Comparison of ENCODE assay signal across 8 cellular contexts in the genomic region with DNA sequence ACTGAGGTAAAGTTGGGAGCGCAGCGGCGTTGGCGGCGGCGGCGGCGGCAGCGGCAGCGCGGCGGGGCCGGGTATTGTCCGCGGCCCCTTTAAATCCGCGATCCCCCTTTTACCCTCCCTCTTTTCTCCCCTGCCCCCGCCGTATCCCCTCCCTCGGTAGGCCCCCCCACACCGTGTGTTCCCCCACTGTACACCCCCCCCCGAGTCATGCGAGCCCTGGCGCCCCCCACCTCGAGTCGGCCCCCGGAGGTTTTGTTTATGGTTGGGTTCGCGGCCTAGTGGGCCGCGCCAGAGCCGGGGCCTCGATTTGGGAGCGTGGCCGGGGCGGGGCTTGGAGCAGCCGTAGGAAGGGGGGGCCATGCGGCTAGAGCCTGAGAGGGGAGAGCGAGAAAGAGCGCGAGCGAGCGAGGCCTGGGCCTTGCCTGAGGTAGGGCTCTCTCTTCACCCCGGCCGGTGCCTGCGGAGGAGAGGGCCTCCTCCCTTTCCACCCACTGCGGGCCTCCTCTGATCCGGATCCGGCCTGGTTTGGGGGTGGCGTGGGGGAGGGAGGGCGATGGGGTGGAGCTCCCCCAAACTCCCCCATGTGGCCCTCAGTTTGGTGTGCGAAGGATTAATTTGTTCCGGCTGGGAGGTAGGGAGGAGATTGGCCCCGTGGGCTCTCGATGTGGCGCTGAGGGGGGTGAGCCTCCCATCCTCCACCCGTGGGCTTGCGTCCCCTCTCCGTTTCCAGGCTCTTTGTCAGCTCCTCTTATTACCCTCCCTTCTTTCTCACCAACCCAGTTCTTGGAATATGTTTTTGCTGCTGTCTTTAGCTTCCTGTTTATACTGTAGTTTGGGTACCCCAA. TPM values are rescaled to one million over a fixed set of nuclear protein-coding genes. Genes with fewer than 3 reads are reported as not detected.
DNase-seq lines count a peak whose midpoint lies in the region; ATAC-seq and TF ChIP-seq lines count a peak whose summit lies in the region.

No MANE protein-coding gene starts in this region.

- H3K36me3 ChIP-seq in A673 (ENCODE audit: insufficient read depth, low read length, poor library complexity, severe bottlenecking) (peaks cover 40% of the 10 kb centered on the region), adipocyte (ENCODE audit: control insufficient read depth, insufficient read depth, low read length, severe bottlenecking) (peaks cover 34% of the 10 kb centered on the region), vagina (peaks cover 0 to 30% of the 10 kb centered on the region in 2 donors)

- H3K27me3 ChIP-seq in A673 (replicated peaks; ENCODE audit: insufficient read depth, low read depth, low read length, poor library complexity): no peaks in the 10 kb centered on the region
- no peaks in the 10 kb centered on the region for H3K27me3 ChIP-seq in adipocyte (replicated peaks; ENCODE audit: control insufficient read depth, insufficient read depth, low read length)
- no peaks in the 10 kb centered on the region for H3K27me3 ChIP-seq in right cardiac atrium (ENCODE audit: control insufficient read depth, insufficient read depth)
- no peaks in the 10 kb centered on the region for H3K27me3 ChIP-seq in vagina

- DNase-seq in A673 (ENCODE audit: low spot score) (peak; percentile 69), T follicular helper cell (ENCODE audit: low read depth) (peak; percentile 70), adipocyte (ENCODE audit: low read depth) (peak; percentile 80), right cardiac atrium (peak; percentile 68 to 87 (median 85)), retina (peak; percentile 56), vagina (ENCODE audit: extremely low spot score in 2 of 2) (peak in 1 of 2 donors; percentile 91)

- BruUV-seq in A673 (replicated peaks; lab: Mats Ljungman, UMichigan): no TSS peak

- TF ChIP-seq POLR2A in vagina (IDR thresholded peaks at IDR 0.05): peak in 1 of 2 donors; percentile 74

- POLR2A ChIA-PET in A673 (lab: Charles Lee; ENCODE audit: low non-redundant PET): interaction anchor here (0.9 kb wide), 1 partner anchor 231 kb away, joined by 11 read pairs; no protein-coding TSS in a partner anchor

- no peaks in the 10 kb centered on the region for H3K9me3 ChIP-seq in A673 (ENCODE audit: low read depth, low read length, poor library complexity, severe bottlenecking)
- H3K9me3 ChIP-seq in adipocyte (ENCODE audit: control insufficient read depth, low read length): no peaks in the 10 kb centered on the region
- no peaks in the 10 kb centered on the region for H3K9me3 ChIP-seq in right cardiac atrium (ENCODE audit: control insufficient read depth, low read length)
- H3K9me3 ChIP-seq in vagina: no peaks in the 10 kb centered on the region

- no peak for TF ChIP-seq CTCF in A673 (conservative IDR thresholded peaks at IDR 0.05; ENCODE audit: low read depth, low read length)
- TF ChIP-seq CTCF in vagina (IDR thresholded peaks at IDR 0.05): no peak

- peak overlapping the region; percentile 71 for H3K4me3 ChIP-seq in A673 (ENCODE audit: low read depth, low read length, poor library complexity, severe bottlenecking)
- peak overlapping the region; percentile 94 for H3K4me3 ChIP-seq in adipocyte (ENCODE audit: low read length)
- H3K4me3 ChIP-seq in right cardiac atrium (ENCODE audit: low read length): peak overlapping the region; percentile 96
- H3K4me3 ChIP-seq in vagina: peak overlapping the region; percentile 67 to 95

- H3K4me1 ChIP-seq in A673 (ENCODE audit: insufficient read depth, low read length, poor library complexity, severe bottlenecking): peaks cover 23% of the 10 kb centered on the region
- peaks cover 45% of the 10 kb centered on the region for H3K4me1 ChIP-seq in adipocyte (ENCODE audit: control insufficient read depth, insufficient read depth, low read length)
- no peaks in the 10 kb centered on the region for H3K4me1 ChIP-seq in right cardiac atrium (ENCODE audit: control insufficient read depth, insufficient read depth, low read length)
- H3K4me1 ChIP-seq in vagina: peaks cover 65% of the 10 kb centered on the region

- H3K9ac ChIP-seq in adipocyte (ENCODE audit: low read length): peak overlapping the region; percentile 95

- under 1% methylated on average over 56 of the region's 59 CpGs for WGBS in right cardiac atrium

- intact Hi-C loops in A673 (cut with micrococcal nuclease; ENCODE audit: unreplicated experiment) (no loop called here), right cardiac atrium (cut with DNase I) (loop anchor here in 1 of 4 donors (10.0 kb wide), 1 partner anchor 104 kb away; a partner anchor contains a TSS), vagina (cut with DNase I) (loop anchor here (2.0 kb wide), 1 partner anchor 38 kb away; no protein-coding TSS in a partner anchor)

- CTCF ChIA-PET in A673 (lab: Charles Lee): interaction anchor here (0.6 kb wide), 1 partner anchor 657 kb away, joined by 3 read pairs; no protein-coding TSS in a partner anchor

- ATAC-seq in GM18498 (IDR thresholded peaks at IDR 0.05; ENCODE audit: unreplicated experiment): peak; percentile 21
- peak; percentile 24 for ATAC-seq in HG03432 (IDR thresholded peaks at IDR 0.05; ENCODE audit: unreplicated experiment)
- peak; percentile 61 to 65 for ATAC-seq in right cardiac atrium

- peak overlapping the region; percentile 96 for H3K27ac ChIP-seq in A673 (ENCODE audit: low read depth, low read length, poor library complexity, severe bottlenecking)
- H3K27ac ChIP-seq in right cardiac atrium (ENCODE audit: low read length): peak overlapping the region; percentile 98
- peak overlapping the region; percentile 100 for H3K27ac ChIP-seq in vagina

RNA-seq across cellular contexts. Expression of a gene that starts 0.4 kb away (rescaled TPM):
- total RNA-seq in A673 (2021) (249 and 269 TPM in 2 replicates), right cardiac atrium (100 to 1,000 TPM; 103 to 112 (median 107) TPM), vagina (75.9 TPM)
- polyA plus RNA-seq in right cardiac atrium: 67.6 TPM

RNA-seq across cellular contexts. Expression of a gene that starts 15.1 kb away (rescaled TPM):
- not detected in 2 replicates for total RNA-seq in A673 (2021)
- not detected for total RNA-seq in right cardiac atrium
- polyA plus RNA-seq in right cardiac atrium: not detected
- not detected for total RNA-seq in vagina

RNA-seq across cellular contexts. Expression of a gene that starts 29.3 kb away (rescaled TPM):
- 661 and 746 TPM in 2 replicates for total RNA-seq in A673 (2021)
- 100 to 1,000 TPM; 202 to 594 (median 262) TPM for total RNA-seq in right cardiac atrium
- 391 TPM for polyA plus RNA-seq in right cardiac atrium
- 138 TPM for total RNA-seq in vagina

RNA-seq across cellular contexts. Expression of a gene that starts 51.2 kb away (rescaled TPM):
- total RNA-seq in A673 (2021) (129 and 134 TPM in 2 replicates), right cardiac atrium (100 to 1,000 TPM; 116 to 152 (median 133) TPM), vagina (80.3 TPM)
- 203 TPM for polyA plus RNA-seq in right cardiac atrium
